22 cellular contexts compared by ENCODE assay signal in genomic region chr5:1285141-1285540, GRCh38. TPM values are rescaled to one million over a fixed set of nuclear protein-coding genes. Genes with fewer than 3 reads are reported as not detected.
A peak's percentile ranks its signal among the peaks of the same experiment; 100 is the strongest.
DNase-seq lines count a peak whose midpoint lies in the region; ATAC-seq and TF ChIP-seq lines count a peak whose summit lies in the region.
"Had no signal": no experiment of that assay in that cellular context is flagged by ENCODE, and none has a peak within 500 bp of the region (broad histone marks: within the 10 kb centered on the region; RNA-seq: fewer than 3 reads in every experiment).

No MANE protein-coding gene starts in this region.

- H3K4me1 ChIP-seq in Karpas-422 (ENCODE audit: low read length) (no peaks in the 10 kb centered on the region), sigmoid colon (no peaks in the 10 kb centered on the region)

- H3K9ac ChIP-seq in Karpas-422 (ENCODE audit: low read length): no peak overlapping the region

- no peaks in the 10 kb centered on the region for H3K4me1 Mint-ChIP-seq in activated CD8-positive, alpha-beta memory T cell treated with anti-CD3 and anti-CD28 coated beads, Interleukin-2, amount 10 ng/mL, durations not matched to agents 7 days and 5 days
- no peaks in the 10 kb centered on the region for H3K4me1 Mint-ChIP-seq in activated T-helper 2 cell treated with anti-CD3 and anti-CD28 coated beads, Interferon-gamma antibody, Interleukin-2, Interleukin-4, amounts not matched to agents 10 μg/mL and 5 μg/mL and 100 μg/mL, durations not matched to agents 14 hours and 24 hours and 36 hours (ENCODE audit: low read depth)
- H3K4me1 Mint-ChIP-seq: CD14-positive monocyte, IgD-negative memory B cell had no signal

- no peak overlapping the region for H3K4me2 ChIP-seq in Karpas-422 (ENCODE audit: low read depth, low read length, poor library complexity, severe bottlenecking)

- H3K36me3 Mint-ChIP-seq in activated CD8-positive, alpha-beta memory T cell treated with anti-CD3 and anti-CD28 coated beads, Interleukin-2, amount 10 ng/mL, durations not matched to agents 7 days and 5 days: peaks cover 7% of the 10 kb centered on the region
- H3K36me3 Mint-ChIP-seq in activated T-helper 2 cell treated with anti-CD3 and anti-CD28 coated beads, Interferon-gamma antibody, Interleukin-2, Interleukin-4, amounts not matched to agents 10 μg/mL and 5 μg/mL and 100 μg/mL, durations not matched to agents 14 hours and 24 hours and 36 hours (ENCODE audit: low read depth): peaks cover 23% of the 10 kb centered on the region
- H3K36me3 Mint-ChIP-seq: CD14-positive monocyte, IgD-negative memory B cell had no signal

- no peak overlapping the region for H3K4me3 Mint-ChIP-seq in activated CD8-positive, alpha-beta memory T cell treated with anti-CD3 and anti-CD28 coated beads, Interleukin-2, amount 10 ng/mL, durations not matched to agents 7 days and 5 days
- no peak overlapping the region for H3K4me3 Mint-ChIP-seq in activated T-helper 2 cell treated with anti-CD3 and anti-CD28 coated beads, Interferon-gamma antibody, Interleukin-2, Interleukin-4, amounts not matched to agents 10 μg/mL and 5 μg/mL and 100 μg/mL, durations not matched to agents 14 hours and 24 hours and 36 hours (ENCODE audit: low read depth)
- H3K4me3 Mint-ChIP-seq: CD14-positive monocyte, IgD-negative memory B cell had no signal

- H3K36me3 ChIP-seq in Karpas-422 (ENCODE audit: insufficient read depth, low read length) (no peaks in the 10 kb centered on the region), sigmoid colon (no peaks in the 10 kb centered on the region)

- CTCF ChIA-PET in activated CD8-positive, alpha-beta memory T cell treated with anti-CD3 and anti-CD28 coated beads, Interleukin-2, amount 10 ng/mL, durations not matched to agents 7 days and 5 days (lab: Charles Lee): no interaction called here

- H3K27ac Mint-ChIP-seq in activated CD8-positive, alpha-beta memory T cell treated with anti-CD3 and anti-CD28 coated beads, Interleukin-2, amount 10 ng/mL, durations not matched to agents 7 days and 5 days: no peak overlapping the region
- no peak overlapping the region for H3K27ac Mint-ChIP-seq in activated T-helper 2 cell treated with anti-CD3 and anti-CD28 coated beads, Interferon-gamma antibody, Interleukin-2, Interleukin-4, amounts not matched to agents 10 μg/mL and 5 μg/mL and 100 μg/mL, durations not matched to agents 14 hours and 24 hours and 36 hours
- H3K27ac Mint-ChIP-seq: IgD-negative memory B cell had no signal

- no peak for TF ChIP-seq POLR2A in sigmoid colon (IDR thresholded peaks at IDR 0.05)

- 95% methylated on average over 12 of the region's 12 CpGs for WGBS in sigmoid colon, 2 donors

- H3K79me2 ChIP-seq in Karpas-422 (ENCODE audit: low read length): peaks cover 13% of the 10 kb centered on the region; the same call in 1 of the 2 replicates

- H3K4me3 ChIP-seq in Karpas-422 (ENCODE audit: low read length) (no peak overlapping the region), sigmoid colon (no peak overlapping the region)

- H4K20me1 ChIP-seq in Karpas-422 (ENCODE audit: insufficient read depth, low read depth, low read length): no peaks in the 10 kb centered on the region

- H3K9me3 ChIP-seq in Karpas-422 (ENCODE audit: low read length): no peaks in the 10 kb centered on the region
- no peaks in the 10 kb centered on the region for H3K9me3 ChIP-seq in sigmoid colon

- TF ChIP-seq CTCF in sigmoid colon (IDR thresholded peaks at IDR 0.05): no peak

- peak; percentile 33 for DNase-seq in activated CD8-positive, alpha-beta memory T cell treated with anti-CD3 and anti-CD28 coated beads for 24 hours
- no peak for DNase-seq in activated CD8-positive, alpha-beta memory T cell treated with anti-CD3 and anti-CD28 coated beads, Interleukin-2, amount 10 ng/mL, durations not matched to agents 7 days and 5 days
- DNase-seq in Karpas-422 (peak; percentile 9), left lobe of liver (ENCODE audit: low spot score) (peak; percentile 15), sigmoid colon (peak; percentile 52), C1 segment of cervical spinal cord (lab: John Stamatoyannopoulos, UW) (no peak), NCI-H1048 (lab: John Stamatoyannopoulos, UW) (no peak)
- no peak for DNase-seq in activated T-helper 2 cell treated with anti-CD3 and anti-CD28 coated beads, Interferon-gamma antibody, Interleukin-2, Interleukin-4, amounts not matched to agents 10 μg/mL and 5 μg/mL and 100 μg/mL, durations not matched to agents 14 hours and 24 hours and 36 hours (ENCODE audit: low spot score)
- DNase-seq: GOT3, MV-4-11, NCI-H1694, NCI-H2081, NCI-H2171 treated with DMSO at 0.1 percent for 48 hours, NCI-H526, SHP77 had no signal

- no peak for TF ChIP-seq EP300 in sigmoid colon (IDR thresholded peaks at IDR 0.05)

- no peaks in the 10 kb centered on the region for H3K27me3 Mint-ChIP-seq in activated CD8-positive, alpha-beta memory T cell treated with anti-CD3 and anti-CD28 coated beads, Interleukin-2, amount 10 ng/mL, durations not matched to agents 7 days and 5 days
- no peaks in the 10 kb centered on the region for H3K27me3 Mint-ChIP-seq in activated T-helper 2 cell treated with anti-CD3 and anti-CD28 coated beads, Interferon-gamma antibody, Interleukin-2, Interleukin-4, amounts not matched to agents 10 μg/mL and 5 μg/mL and 100 μg/mL, durations not matched to agents 14 hours and 24 hours and 36 hours (ENCODE audit: low read depth)

- no peak overlapping the region for H2AFZ ChIP-seq in Karpas-422 (ENCODE audit: low read length)

- no peaks in the 10 kb centered on the region for H3K9me2 ChIP-seq in Karpas-422 (replicated peaks; ENCODE audit: insufficient read depth, low read length)

- H3K9me3 Mint-ChIP-seq in activated CD8-positive, alpha-beta memory T cell treated with anti-CD3 and anti-CD28 coated beads, Interleukin-2, amount 10 ng/mL, durations not matched to agents 7 days and 5 days (ENCODE audit: low read depth): peaks cover 5% of the 10 kb centered on the region
- H3K9me3 Mint-ChIP-seq in activated T-helper 2 cell treated with anti-CD3 and anti-CD28 coated beads, Interferon-gamma antibody, Interleukin-2, Interleukin-4, amounts not matched to agents 10 μg/mL and 5 μg/mL and 100 μg/mL, durations not matched to agents 14 hours and 24 hours and 36 hours: peaks cover 10% of the 10 kb centered on the region

- H3K27me3 ChIP-seq in Karpas-422 (ENCODE audit: low read length) (no peaks in the 10 kb centered on the region), sigmoid colon (peaks cover 0 to 9% (median 7%) of the 10 kb centered on the region in 3 donors)

- H3K27ac ChIP-seq in Karpas-422 (ENCODE audit: low read length): no peak overlapping the region
- no peak overlapping the region for H3K27ac ChIP-seq in sigmoid colon

- intact Hi-C loops in sigmoid colon (cut with DNase I): no loop called here
- intact Hi-C loops in activated T-helper 2 cell treated with anti-CD3 and anti-CD28 coated beads, Interferon-gamma antibody, Interleukin-2, Interleukin-4, amounts not matched to agents 10 μg/mL and 5 μg/mL and 100 μg/mL, durations not matched to agents 14 hours and 24 hours and 36 hours (cut with micrococcal nuclease): no loop called here

- ATAC-seq in activated CD8-positive, alpha-beta memory T cell treated with anti-CD3 and anti-CD28 coated beads, Interleukin-2, amount 10 ng/mL, durations not matched to agents 7 days and 5 days: no peak
- no peak for ATAC-seq in left lobe of liver

RNA-seq across cellular contexts. Expression of gene TERT, which starts 9.7 kb away (rescaled TPM):
- total RNA-seq in activated CD8-positive, alpha-beta memory T cell treated with anti-CD3 and anti-CD28 coated beads, Interleukin-2, amount 10 ng/mL, durations not matched to agents 7 days and 5 days: 1 to 10 TPM in 1 of 2 experiments, under 1 TPM in 1; 0.82 to 1.5 TPM
- 2.2 and 3.3 TPM in 2 replicates for total RNA-seq in Karpas-422 (2014; rRNA removed; shearing (Covaris generic); ENCODE audit: low replicate concordance)
- total RNA-seq in left lobe of liver (0.10 TPM), sigmoid colon (not detected)
- polyA plus RNA-seq in sigmoid colon: 1 to 10 TPM in 1 of 3 donors, not detected in 2; 2.9 TPM
- total RNA-seq in activated T-helper 2 cell treated with anti-CD3 and anti-CD28 coated beads, Interferon-gamma antibody, Interleukin-2, Interleukin-4, amounts not matched to agents 10 μg/mL and 5 μg/mL and 100 μg/mL, durations not matched to agents 14 hours and 24 hours and 36 hours: 11.8 and 12.0 TPM in 2 replicates
- total RNA-seq: RPMI7951 had no signal
- polyA plus RNA-seq: AG04450, CD14-positive monocyte, IgD-negative memory B cell had no signal

RNA-seq across cellular contexts. Expression of gene CLPTM1L, which starts 59.8 kb away (rescaled TPM):
- total RNA-seq in activated CD8-positive, alpha-beta memory T cell treated with anti-CD3 and anti-CD28 coated beads, Interleukin-2, amount 10 ng/mL, durations not matched to agents 7 days and 5 days: 100 to 1,000 TPM; 107 to 115 TPM
- 141 and 164 TPM in 2 replicates for total RNA-seq in Karpas-422 (2014; rRNA removed; shearing (Covaris generic); ENCODE audit: low replicate concordance)
- total RNA-seq in left lobe of liver (147 TPM), sigmoid colon (10 to 100 TPM; 49.5 to 67.8 (median 58.9) TPM)
- 10 to 100 TPM; 33.1 to 90.5 (median 33.6) TPM for polyA plus RNA-seq in sigmoid colon
- 102 and 107 TPM in 2 replicates for total RNA-seq in activated T-helper 2 cell treated with anti-CD3 and anti-CD28 coated beads, Interferon-gamma antibody, Interleukin-2, Interleukin-4, amounts not matched to agents 10 μg/mL and 5 μg/mL and 100 μg/mL, durations not matched to agents 14 hours and 24 hours and 36 hours

RNA-seq across cellular contexts. Expression of gene SLC6A18, which starts 60.0 kb away (rescaled TPM):
- total RNA-seq in activated CD8-positive, alpha-beta memory T cell treated with anti-CD3 and anti-CD28 coated beads, Interleukin-2, amount 10 ng/mL, durations not matched to agents 7 days and 5 days: not detected
- total RNA-seq in Karpas-422 (2014; rRNA removed; shearing (Covaris generic); ENCODE audit: low replicate concordance): not detected in 2 replicates
- not detected for total RNA-seq in left lobe of liver
- total RNA-seq in sigmoid colon: not detected
- under 1 TPM in 1 of 3 donors, not detected in 2; 0.07 TPM for polyA plus RNA-seq in sigmoid colon
- not detected in 2 replicates for total RNA-seq in activated T-helper 2 cell treated with anti-CD3 and anti-CD28 coated beads, Interferon-gamma antibody, Interleukin-2, Interleukin-4, amounts not matched to agents 10 μg/mL and 5 μg/mL and 100 μg/mL, durations not matched to agents 14 hours and 24 hours and 36 hours
- total RNA-seq: A172, Daoy, M059J, RPMI7951 had no signal
- polyA plus RNA-seq: AG04450, CD14-positive monocyte, IgD-negative memory B cell had no signal

Comparison
In these comparisons a context has a peak if more than half of its experiments do, and no peak if none do; other contexts are left out.
1. DNase-seq: peak in activated CD8-positive, alpha-beta memory T cell treated with anti-CD3 and anti-CD28 coated beads for 24 hours (single experiment), Karpas-422 (single experiment), left lobe of liver (single experiment) and sigmoid colon (single experiment); none in activated CD8-positive, alpha-beta memory T cell treated with anti-CD3 and anti-CD28 coated beads, Interleukin-2, amount 10 ng/mL, durations not matched to agents 7 days and 5 days (single experiment), activated T-helper 2 cell treated with anti-CD3 and anti-CD28 coated beads, Interferon-gamma antibody, Interleukin-2, Interleukin-4, amounts not matched to agents 10 μg/mL and 5 μg/mL and 100 μg/mL, durations not matched to agents 14 hours and 24 hours and 36 hours (single experiment), C1 segment of cervical spinal cord (0 of 14) and NCI-H1048 (single experiment).